Comparison of ENCODE assay signal across 16 cellular contexts in genomic region chr2:20704886-20705285, GRCh38. TPM values are rescaled to one million over a fixed set of nuclear protein-coding genes. Genes with fewer than 3 reads are reported as not detected.
DNase-seq lines count a peak whose midpoint lies in the region; ATAC-seq and TF ChIP-seq lines count a peak whose summit lies in the region.
"Had no signal": no experiment of that assay in that cellular context is flagged by ENCODE, and none has a peak within 500 bp of the region (broad histone marks: within the 10 kb centered on the region; RNA-seq: fewer than 3 reads in every experiment).

No MANE protein-coding gene starts in this region.

- no peak overlapping the region for H3K4me3 Mint-ChIP-seq in HFFc6
- no peak overlapping the region for H3K4me3 Mint-ChIP-seq in activated T-helper 2 cell treated with anti-CD3 and anti-CD28 coated beads, Interferon-gamma antibody, Interleukin-2, Interleukin-4, amounts not matched to agents 10 μg/mL and 5 μg/mL and 100 μg/mL, durations not matched to agents 14 hours and 24 hours and 36 hours (ENCODE audit: low read depth)
- H3K4me3 Mint-ChIP-seq: CD4-positive, alpha-beta T cell had no signal

- TF ChIP-seq CTCF in HFFc6 (IDR thresholded peaks at IDR 0.05) (no peak), fibroblast of villous mesenchyme (IDR thresholded peaks at IDR 0.05; ENCODE audit: insufficient read depth, low read depth, low read length) (no peak)

- H3K9me3 Mint-ChIP-seq in HFFc6 = no peaks in the 10 kb centered on the region
- no peaks in the 10 kb centered on the region for H3K9me3 Mint-ChIP-seq in activated T-helper 2 cell treated with anti-CD3 and anti-CD28 coated beads, Interferon-gamma antibody, Interleukin-2, Interleukin-4, amounts not matched to agents 10 μg/mL and 5 μg/mL and 100 μg/mL, durations not matched to agents 14 hours and 24 hours and 36 hours
- H3K9me3 Mint-ChIP-seq: CD4-positive, alpha-beta T cell had no signal

- intact Hi-C loops in posterior cingulate gyrus (cut with DNase I) = no loop called here
- intact Hi-C loops in activated T-helper 2 cell treated with anti-CD3 and anti-CD28 coated beads, Interferon-gamma antibody, Interleukin-2, Interleukin-4, amounts not matched to agents 10 μg/mL and 5 μg/mL and 100 μg/mL, durations not matched to agents 14 hours and 24 hours and 36 hours (cut with micrococcal nuclease) = no loop called here

- H3K4me1 Mint-ChIP-seq in HFFc6 (ENCODE audit: low read depth) = peaks cover 47% of the 10 kb centered on the region
- H3K4me1 Mint-ChIP-seq in activated T-helper 2 cell treated with anti-CD3 and anti-CD28 coated beads, Interferon-gamma antibody, Interleukin-2, Interleukin-4, amounts not matched to agents 10 μg/mL and 5 μg/mL and 100 μg/mL, durations not matched to agents 14 hours and 24 hours and 36 hours (ENCODE audit: low read depth) = peaks cover under 1% of the 10 kb centered on the region

- peaks cover 4% of the 10 kb centered on the region; the same call in 1 of the 2 replicates for H3K36me3 Mint-ChIP-seq in HFFc6 (ENCODE audit: low read depth)
- peaks cover 2% of the 10 kb centered on the region for H3K36me3 Mint-ChIP-seq in activated T-helper 2 cell treated with anti-CD3 and anti-CD28 coated beads, Interferon-gamma antibody, Interleukin-2, Interleukin-4, amounts not matched to agents 10 μg/mL and 5 μg/mL and 100 μg/mL, durations not matched to agents 14 hours and 24 hours and 36 hours (ENCODE audit: low read depth)

- no peak overlapping the region for H3K4me3 ChIP-seq in fibroblast of villous mesenchyme (ENCODE audit: low read depth, low read length)

- H3K27ac Mint-ChIP-seq in HFFc6 = peak overlapping the region; percentile 34; the same call in 1 of the 2 replicates
- no peak overlapping the region for H3K27ac Mint-ChIP-seq in activated T-helper 2 cell treated with anti-CD3 and anti-CD28 coated beads, Interferon-gamma antibody, Interleukin-2, Interleukin-4, amounts not matched to agents 10 μg/mL and 5 μg/mL and 100 μg/mL, durations not matched to agents 14 hours and 24 hours and 36 hours
- H3K27ac Mint-ChIP-seq: CD4-positive, alpha-beta T cell had no signal

- DNase-seq in EH (ENCODE audit: low read depth) = peak; percentile 93
- peak; percentile 28 for DNase-seq in HFFc6
- peak; percentile 80 for DNase-seq in fibroblast of villous mesenchyme (ENCODE audit: low read depth)
- no peak for DNase-seq in posterior cingulate gyrus
- DNase-seq in activated T-helper 2 cell treated with anti-CD3 and anti-CD28 coated beads, Interferon-gamma antibody, Interleukin-2, Interleukin-4, amounts not matched to agents 10 μg/mL and 5 μg/mL and 100 μg/mL, durations not matched to agents 14 hours and 24 hours and 36 hours (ENCODE audit: low spot score) = no peak
- DNase-seq in erythroblast (lab: John Stamatoyannopoulos, UW) = no peak
- DNase-seq: BE2C; Caco-2; CD4-positive, alpha-beta T cell; GF-D8; GOT3; H7; KG1 had no signal

- H3K27me3 Mint-ChIP-seq in HFFc6 (ENCODE audit: insufficient read depth) = no peaks in the 10 kb centered on the region
- no peaks in the 10 kb centered on the region for H3K27me3 Mint-ChIP-seq in activated T-helper 2 cell treated with anti-CD3 and anti-CD28 coated beads, Interferon-gamma antibody, Interleukin-2, Interleukin-4, amounts not matched to agents 10 μg/mL and 5 μg/mL and 100 μg/mL, durations not matched to agents 14 hours and 24 hours and 36 hours (ENCODE audit: low read depth)
- H3K27me3 Mint-ChIP-seq: CD4-positive, alpha-beta T cell had no signal

- TF ChIP-seq POLR2A in erythroblast (IDR thresholded peaks at IDR 0.05; ENCODE audit: low read length) = no peak

- no peak for ATAC-seq in HG02981 (IDR thresholded peaks at IDR 0.05; ENCODE audit: unreplicated experiment)
- ATAC-seq: HCT116 had no signal

RNA-seq across cellular contexts. Expression of gene GDF7, which starts 37.9 kb away (rescaled TPM):
- total RNA-seq in HFFc6 (2021; fragmentation: NEBNext Ultra II Directional; extraction: Animal tissue kit (Norgen Biotek cat#: 25700)) = under 1 TPM in 1 of 6 experiments, not detected in 5; 0.05 TPM
- total RNA-seq in fibroblast of villous mesenchyme = 12.1 and 12.2 TPM in 2 replicates
- 0.05 and 0.11 TPM in 2 replicates for total RNA-seq in activated T-helper 2 cell treated with anti-CD3 and anti-CD28 coated beads, Interferon-gamma antibody, Interleukin-2, Interleukin-4, amounts not matched to agents 10 μg/mL and 5 μg/mL and 100 μg/mL, durations not matched to agents 14 hours and 24 hours and 36 hours
- total RNA-seq: HT-29 had no signal

RNA-seq across cellular contexts. Expression of gene HS1BP3, which starts 54.0 kb away (rescaled TPM):
- total RNA-seq in HFFc6 (2021; fragmentation: NEBNext Ultra II Directional; extraction: Animal tissue kit (Norgen Biotek cat#: 25700)) = 10 to 100 TPM; 12.7 to 17.3 (median 15.8) TPM
- 25.9 and 30.3 TPM in 2 replicates for total RNA-seq in fibroblast of villous mesenchyme
- total RNA-seq in activated T-helper 2 cell treated with anti-CD3 and anti-CD28 coated beads, Interferon-gamma antibody, Interleukin-2, Interleukin-4, amounts not matched to agents 10 μg/mL and 5 μg/mL and 100 μg/mL, durations not matched to agents 14 hours and 24 hours and 36 hours = 11.5 and 11.9 TPM in 2 replicates

Comparison
In these comparisons a context has a peak if more than half of its experiments do, and no peak if none do; other contexts are left out.
1. DNase-seq: peak in EH (single experiment), HFFc6 (single experiment) and fibroblast of villous mesenchyme (single experiment); none in posterior cingulate gyrus (0 of 10), activated T-helper 2 cell treated with anti-CD3 and anti-CD28 coated beads, Interferon-gamma antibody, Interleukin-2, Interleukin-4, amounts not matched to agents 10 μg/mL and 5 μg/mL and 100 μg/mL, durations not matched to agents 14 hours and 24 hours and 36 hours (single experiment) and erythroblast (0 of 2).
2. RNA of gene GDF7, which starts 37.9 kb away (total RNA-seq): 12.1 to 12.2 TPM in fibroblast of villous mesenchyme; 0.05 to 0.11 TPM in activated T-helper 2 cell treated with anti-CD3 and anti-CD28 coated beads, Interferon-gamma antibody, Interleukin-2, Interleukin-4, amounts not matched to agents 10 μg/mL and 5 μg/mL and 100 μg/mL, durations not matched to agents 14 hours and 24 hours and 36 hours and 0.05 TPM in HFFc6; every median in the first group is over 10 times any median in the second.